In genomic region chr3:13543251-13543650, GRCh38 we compare ENCODE assay signal across 10 cellular contexts. TPM values are rescaled to one million over a fixed set of nuclear protein-coding genes. Genes with fewer than 3 reads are reported as not detected.
DNase-seq lines count a peak whose midpoint lies in the region; ATAC-seq, FAIRE-seq and TF ChIP-seq lines count a peak whose summit lies in the region.
"Had no signal": no experiment of that assay in that cellular context is flagged by ENCODE, and none has a peak within 500 bp of the region (broad histone marks: within the 10 kb centered on the region; RNA-seq: fewer than 3 reads in every experiment).

No MANE protein-coding gene starts in this region.

- DNase-seq in HK-2 (ENCODE audit: unreplicated experiment) (peak; percentile 22), cardiac fibroblast (ENCODE audit: low read depth in 2 of 2) (peak; percentile 83 to 97), HepG2 (ENCODE audit: low spot score) (no peak), tibial nerve (ENCODE audit: low spot score in 2 of 2) (peak; percentile 61 to 77), cerebellar cortex (ENCODE audit: low spot score) (no peak), germinal center (ENCODE audit: low spot score) (no peak)
- DNase-seq: NCI-H1417 had no signal

- H3K4me2 ChIP-seq in HepG2 (ENCODE audit: low read depth, low read length), result no peak overlapping the region

- no peaks in the 10 kb centered on the region for H3K9me3 ChIP-seq in HepG2 (ENCODE audit: low read length)
- H3K9me3 ChIP-seq in tibial nerve, result no peaks in the 10 kb centered on the region

- WGBS in HepG2 (ENCODE audit: low lambda C conversion rate), result 8% methylated on average over 5 of the region's 5 CpGs
- WGBS in tibial nerve, 2 donors, result 46 to 48% methylated on average over 5 of the region's 5 CpGs

- CTCF ChIA-PET in HepG2 (lab: Yijun Ruan, JAX; ENCODE audit: low intra/inter-chr PET ratio, low total read pairs), result no interaction called here

- TF ChIP-seq RAD21 in HepG2 (CRISPR knock-in tag; IDR thresholded peaks at IDR 0.05), result no peak

- intact Hi-C loops in HepG2 (cut with micrococcal nuclease; ENCODE audit: unreplicated experiment), result no loop called here

- in situ Hi-C loops in HepG2 (cut with HindIII; ENCODE audit: extremely low pct_ligation_motif_present, low pct_unique_long_range_greater_than_20kb), result no loop called here

- POLR2A ChIA-PET in HepG2 (lab: Yijun Ruan, JAX), result no interaction called here

- no peaks in the 10 kb centered on the region for H4K20me1 ChIP-seq in HepG2 (ENCODE audit: insufficient read depth, low read length)

- H3K4me1 ChIP-seq in HepG2 (ENCODE audit: insufficient read depth, low read length) (no peaks in the 10 kb centered on the region), tibial nerve (peaks cover 0 to 61% (median 11%) of the 10 kb centered on the region in 4 donors)

- TF ChIP-seq EP300 in HepG2 (IDR thresholded peaks at IDR 0.05; ENCODE audit: low read depth in 2 of 2, low read length in 2 of 2) (no peak), HepG2 (CRISPR knock-in tag; IDR thresholded peaks at IDR 0.05; ENCODE audit: borderline replicate concordance) (no peak), tibial nerve (IDR thresholded peaks at IDR 0.05) (peak in 1 of 2 donors; percentile 89)

- TF ChIP-seq CTCF in cardiac fibroblast (IDR thresholded peaks at IDR 0.05; ENCODE audit: low read depth, low read length) (no peak), HepG2 (CRISPR knock-in tag; IDR thresholded peaks at IDR 0.05) (no peak), tibial nerve (IDR thresholded peaks at IDR 0.05) (no peak)

- H2AFZ ChIP-seq in HepG2 (ENCODE audit: low read length), result no peak overlapping the region

- H3K36me3 ChIP-seq in HepG2 (replicated peaks in 1 of 2; ENCODE audit: control insufficient read depth in 1 of 2, insufficient read depth in 2 of 2, low read length in 2 of 2), result no peaks in the 10 kb centered on the region
- H3K36me3 ChIP-seq in tibial nerve, result no peaks in the 10 kb centered on the region

- BruUV-seq in HepG2 (replicated peaks; lab: Mats Ljungman, UMichigan), result no TSS peak

- H3K79me2 ChIP-seq in HepG2 (ENCODE audit: insufficient read depth, low read length), result no peaks in the 10 kb centered on the region

- H3K27ac ChIP-seq in HepG2 (ENCODE audit: extremely low read length, insufficient read depth, low read length), result no peak overlapping the region
- H3K27ac ChIP-seq in tibial nerve, result peak overlapping the region in 2 of 4 donors; percentile 82 to 88

- H3K4me3 ChIP-seq in cardiac fibroblast (replicated peaks in 1 of 2; ENCODE audit: low read depth in 2 of 2, low read length in 2 of 2) (no peak overlapping the region), HepG2 (replicated peaks in 1 of 3; ENCODE audit: insufficient read depth in 1 of 3, low read depth in 2 of 3, low read length in 3 of 3) (no peak overlapping the region), tibial nerve (no peak overlapping the region)

- TF ChIP-seq POLR2A in HepG2 (IDR thresholded peaks at IDR 0.05; ENCODE audit: insufficient read depth in 1 of 2, low read depth in 2 of 2, low read length in 2 of 2), result no peak
- no peak for TF ChIP-seq POLR2A in tibial nerve (IDR thresholded peaks at IDR 0.05)

- no peak overlapping the region for H3K9ac ChIP-seq in HepG2 (ENCODE audit: insufficient read depth, low read depth, low read length)

- ATAC-seq in HepG2 (no peak), GM21529 (IDR thresholded peaks at IDR 0.05; ENCODE audit: unreplicated experiment) (no peak), GM19328 (IDR thresholded peaks at IDR 0.05; ENCODE audit: unreplicated experiment) (no peak)

- FAIRE-seq in HepG2 (lab: Jason Lieb, UNC), result no peak
- FAIRE-seq: keratinocyte had no signal

- peaks cover 14 to 72% of the 10 kb centered on the region in 2 experiments for H3K27me3 ChIP-seq in HepG2 (ENCODE audit: control insufficient read depth in 1 of 2, insufficient read depth in 2 of 2, low read length in 2 of 2)
- no peaks in the 10 kb centered on the region for H3K27me3 ChIP-seq in tibial nerve

TF ChIP-seq in HepG2, 621 proteins besides CTCF, POLR2A, EP300 and RAD21:
- TF ChIP-seq MYPOP (CRISPR knock-in tag; IDR thresholded peaks at IDR 0.05), result no peak
- no peak for TF ChIP-seq DMAP1 (CRISPR knock-in tag; IDR thresholded peaks at IDR 0.05)
- no peak for TF ChIP-seq ZNF350 (CRISPR knock-in tag; IDR thresholded peaks at IDR 0.05; ENCODE audit: borderline replicate concordance, low read depth)
- TF ChIP-seq ZNF383 (CRISPR knock-in tag; IDR thresholded peaks at IDR 0.05; ENCODE audit: borderline replicate concordance), result no peak
- no peak for TF ChIP-seq ZNF232 (CRISPR knock-in tag; IDR thresholded peaks at IDR 0.05; ENCODE audit: borderline replicate concordance)
- 0 out of 4 replicates have a peak, but pooled peaks of 1 of the 2 experiments have one; percentile 22 for TF ChIP-seq ATF4 (CRISPR knock-in tag; IDR thresholded peaks at IDR 0.05)
- TF ChIP-seq ZNF234 (CRISPR knock-in tag; conservative IDR thresholded peaks at IDR 0.05), result no peak
- TF ChIP-seq CEBPB (IDR thresholded peaks at IDR 0.05; ENCODE audit: borderline replicate concordance, low read depth, low read length), result 0 out of 2 replicates have a peak, but pooled peaks have one; percentile 5
- peak; percentile 65 for TF ChIP-seq FOSL2 (CRISPR knock-in tag; IDR thresholded peaks at IDR 0.05)
- no peak for TF ChIP-seq ZNF235 (CRISPR knock-in tag; IDR thresholded peaks at IDR 0.05; ENCODE audit: borderline replicate concordance)
TF ChIP-seq in HepG2: peak in this region for 3.

RNA-seq across cellular contexts. Expression of gene FBLN2, which starts 5.7 kb away (rescaled TPM):
- total RNA-seq in HepG2 (2016; rRNA removed; fragmentation: Illumina TruSeq; extraction: Trizol) (not detected in 2 replicates), tibial nerve (100 to 1,000 TPM; 185 to 445 (median 240) TPM)
- not detected in 2 replicates for total RNA-seq in HepG2 (2016; cell fraction: cytosol; rRNA removed; fragmentation: Illumina TruSeq; extraction: Trizol; ENCODE audit: low read depth)
- total RNA-seq in HepG2 (2016; cell fraction: insoluble cytoplasmic fraction; rRNA removed; fragmentation: Illumina TruSeq; extraction: Trizol), result not detected in 2 replicates
- not detected in 2 replicates for total RNA-seq in HepG2 (2016; cell fraction: membrane; rRNA removed; fragmentation: Illumina TruSeq; extraction: Trizol)
- not detected in 2 replicates for total RNA-seq in HepG2 (2016; cell fraction: nucleus; rRNA removed; fragmentation: Illumina TruSeq; extraction: Trizol)
- polyA plus RNA-seq in HepG2 (2011; rRNA removed), result 0.04 TPM in 1 of 2 replicates, not detected in the other
- 0.04 TPM in 2 replicates for polyA plus RNA-seq in HepG2 (2011; cell fraction: cytosol; rRNA removed)
- 0.02 and 0.05 TPM in 2 replicates for polyA plus RNA-seq in HepG2 (2011; cell fraction: nucleus; rRNA removed)
- 0.05 and 0.08 TPM in 2 replicates for polyA plus RNA-seq in HepG2 (2012)
- not detected in 2 replicates for polyA plus RNA-seq in HepG2 (2016; cell fraction: cytosol; fragmentation: Illumina TruSeq; extraction: Trizol; ENCODE audit: low read depth)
- not detected in 2 replicates for polyA plus RNA-seq in HepG2 (2016; cell fraction: insoluble cytoplasmic fraction; fragmentation: Illumina TruSeq; extraction: Trizol; ENCODE audit: low read depth)
- not detected in 2 replicates for polyA plus RNA-seq in HepG2 (2016; cell fraction: membrane; fragmentation: Illumina TruSeq; extraction: Trizol; ENCODE audit: low read depth)
- not detected in 2 replicates for polyA plus RNA-seq in HepG2 (2016; cell fraction: nucleus; fragmentation: Illumina TruSeq; extraction: Trizol; ENCODE audit: insufficient read depth, low read depth)
- polyA minus RNA-seq in HepG2 (2011; rRNA and poly(A)+ RNA removed; ENCODE audit: low replicate concordance), result 0.06 and 0.12 TPM in 2 replicates
- not detected in 2 replicates for polyA minus RNA-seq in HepG2 (2011; cell fraction: cytosol; rRNA and poly(A)+ RNA removed)
- 0.37 TPM in 1 of 2 replicates, not detected in the other for polyA minus RNA-seq in HepG2 (2011; cell fraction: nucleus; rRNA and poly(A)+ RNA removed)

Comparison
In these comparisons a context has a peak if more than half of its experiments do, and no peak if none do; other contexts are left out.
1. DNase-seq: peak in HK-2 (single experiment), cardiac fibroblast (2 of 2) and tibial nerve (2 of 2); none in HepG2 (single experiment), cerebellar cortex (single experiment) and germinal center (single experiment).
2. RNA of gene FBLN2, which starts 5.7 kb away (total RNA-seq): 185 to 445 TPM in tibial nerve; not detected in HepG2; every median in the first group is over 100 times any median in the second.